In the genomic region with DNA sequence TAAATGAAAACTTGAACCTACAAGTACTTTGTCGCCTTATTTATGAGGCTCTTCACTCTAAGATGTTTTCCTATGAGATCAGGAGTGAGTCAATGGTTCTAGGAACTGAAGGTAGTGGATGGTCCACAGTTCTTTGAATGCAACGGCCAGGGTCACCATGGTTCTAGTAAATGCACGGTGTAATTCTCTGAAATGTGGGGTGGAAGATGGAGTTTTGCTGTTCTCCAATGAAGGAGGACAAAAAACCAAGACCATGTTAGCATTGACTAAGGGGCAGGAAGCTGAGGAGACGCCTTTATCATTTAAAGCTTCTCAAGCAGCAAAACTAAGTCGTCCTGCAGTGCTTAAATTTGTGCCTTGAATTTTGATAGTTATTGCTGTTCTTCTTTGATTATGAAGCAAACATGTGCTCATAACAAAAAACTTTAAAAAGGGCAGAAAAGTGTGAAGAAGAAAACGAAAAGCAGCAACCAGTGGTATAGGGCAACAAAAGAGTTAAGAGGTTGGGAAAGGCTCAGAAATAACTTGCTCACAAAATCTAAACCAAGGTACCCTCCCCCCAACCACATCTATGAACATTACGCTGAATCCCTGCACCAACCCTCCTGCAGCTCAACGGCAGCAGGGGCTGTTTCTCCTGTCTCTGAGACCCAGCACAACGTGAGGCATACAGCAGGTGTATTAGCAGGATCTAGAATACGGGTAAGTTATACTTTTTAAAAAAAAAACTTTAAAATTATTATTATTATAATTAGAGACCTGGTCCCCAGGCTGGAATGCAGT, we compare ENCODE assay signal across 13 cellular contexts.
DNase-seq lines count a peak whose midpoint lies in the region; ATAC-seq, FAIRE-seq and TF ChIP-seq lines count a peak whose summit lies in the region.
"Had no signal": no experiment of that assay in that cellular context is flagged by ENCODE, and none has a peak within 500 bp of the region (broad histone marks: within the 10 kb centered on the region; RNA-seq: fewer than 3 reads in every experiment).

No MANE protein-coding gene starts in this region.

- no peak for TF ChIP-seq CTCF in kidney (IDR thresholded peaks at IDR 0.05; ENCODE audit: borderline replicate concordance, extremely low read depth, insufficient read depth)
- no peak for TF ChIP-seq CTCF in tibial nerve (IDR thresholded peaks at IDR 0.05)

- H3K4me1 ChIP-seq in kidney (ENCODE audit: control insufficient read depth in 1 of 2, insufficient read depth in 1 of 2, low read depth in 1 of 2, low read length in 2 of 2) (peaks cover 19 to 35% of the 10 kb centered on the region in 2 donors), tibial nerve (peaks cover 0 to 83% (median 52%) of the 10 kb centered on the region in 4 donors)

- intact Hi-C loops in kidney (cut with DNase I), result no loop called here

- no peaks in the 10 kb centered on the region for H3K27me3 ChIP-seq in tibial nerve

- peaks cover 93% of the 10 kb centered on the region for H3K4me1 Mint-ChIP-seq in activated T-cell treated with anti-CD3 and anti-CD28 coated beads, Interleukin-2, amount 50 U/mL, for 24 hours (ENCODE audit: low read depth)

- peaks cover 9% of the 10 kb centered on the region for H3K36me3 Mint-ChIP-seq in activated T-cell treated with anti-CD3 and anti-CD28 coated beads, Interleukin-2, amount 50 U/mL, for 24 hours (ENCODE audit: low read depth)

- peak overlapping the region; percentile 89 for H3K27ac Mint-ChIP-seq in activated T-cell treated with anti-CD3 and anti-CD28 coated beads, Interleukin-2, amount 50 U/mL, for 24 hours

- no peak for ATAC-seq in GM21447 (IDR thresholded peaks at IDR 0.05; ENCODE audit: unreplicated experiment)

- TF ChIP-seq EP300 in tibial nerve (IDR thresholded peaks at IDR 0.05), result no peak

- H3K36me3 ChIP-seq in kidney (ENCODE audit: control insufficient read depth in 1 of 2, insufficient read depth in 2 of 2, low read length in 2 of 2), result no peaks in the 10 kb centered on the region
- H3K36me3 ChIP-seq in tibial nerve, result peaks cover 0 to 8% (median 0%) of the 10 kb centered on the region in 3 donors

- peak overlapping the region in 1 of 2 donors; percentile 26 for H3K27ac ChIP-seq in kidney (ENCODE audit: low read depth in 2 of 2, low read length in 2 of 2)
- peak overlapping the region; percentile 62 to 92 (median 80) for H3K27ac ChIP-seq in tibial nerve

- H3K4me3 Mint-ChIP-seq in activated T-cell treated with anti-CD3 and anti-CD28 coated beads, Interleukin-2, amount 50 U/mL, for 24 hours, result peak overlapping the region; percentile 70

- TF ChIP-seq POLR2A in tibial nerve (IDR thresholded peaks at IDR 0.05), result no peak

- 79 to 83% methylated on average over 10 of the region's 10 CpGs for WGBS in tibial nerve, 2 donors

- H3K9me3 Mint-ChIP-seq in activated T-cell treated with anti-CD3 and anti-CD28 coated beads, Interleukin-2, amount 50 U/mL, for 24 hours, result no peaks in the 10 kb centered on the region

- H3K9ac ChIP-seq in kidney (ENCODE audit: low read length in 2 of 2), result no peak overlapping the region

- H3K27me3 Mint-ChIP-seq in activated T-cell treated with anti-CD3 and anti-CD28 coated beads, Interleukin-2, amount 50 U/mL, for 24 hours, result no peaks in the 10 kb centered on the region

- no peak for FAIRE-seq in kidney (lab: Jason Lieb, UNC)

- H3K9me3 ChIP-seq in kidney (ENCODE audit: control insufficient read depth in 1 of 2, low read length in 2 of 2) (no peaks in the 10 kb centered on the region), tibial nerve (no peaks in the 10 kb centered on the region)

- peak; percentile 17 for DNase-seq in stimulated activated CD4-positive, alpha-beta T cell treated with anti-CD3 and anti-CD28 coated beads, Interleukin-2, amount 100 ng/mL, for 4 hours (ENCODE audit: low read depth)
- no peak for DNase-seq in stimulated activated CD4-positive, alpha-beta T cell treated with anti-CD3 and anti-CD28 coated beads, Interleukin-12 subunit alpha, Interleukin-12 subunit beta, amount 100 ng/mL, for 4 hours
- no peak for DNase-seq in activated T-cell treated with anti-CD3 and anti-CD28 coated beads, Interleukin-2, amount 50 U/mL, for 24 hours
- DNase-seq in kidney (peak; percentile 35), tibial nerve (ENCODE audit: low spot score in 2 of 2) (no peak), SHP77 (lab: John Stamatoyannopoulos, UW) (no peak), middle frontal gyrus (ENCODE audit: extremely low spot score, low spot score) (no peak)
- DNase-seq: DMS79, KBM-7, NCI-H187, NCI-H524 treated with DMSO at 0.1 percent for 48 hours had no signal

- H3K4me3 ChIP-seq in kidney (ENCODE audit: low read length in 2 of 2), result no peak overlapping the region
- H3K4me3 ChIP-seq in tibial nerve, result no peak overlapping the region
- H3K4me3 ChIP-seq: lung had no signal

Comparison
In these comparisons a context has a peak if more than half of its experiments do, and no peak if none do; other contexts are left out.
1. DNase-seq: peak in stimulated activated CD4-positive, alpha-beta T cell treated with anti-CD3 and anti-CD28 coated beads, Interleukin-2, amount 100 ng/mL, for 4 hours (single experiment) and kidney (single experiment); none in stimulated activated CD4-positive, alpha-beta T cell treated with anti-CD3 and anti-CD28 coated beads, Interleukin-12 subunit alpha, Interleukin-12 subunit beta, amount 100 ng/mL, for 4 hours (single experiment), activated T-cell treated with anti-CD3 and anti-CD28 coated beads, Interleukin-2, amount 50 U/mL, for 24 hours (single experiment), tibial nerve (0 of 2), SHP77 (0 of 2) and middle frontal gyrus (single experiment).